1 cellular context compared by ENCODE assay signal in genomic region chr6:80497696-80498486, GRCh38.
A peak's percentile ranks its signal among the peaks of the same experiment; 100 is the strongest.
TF ChIP-seq lines count a peak whose summit lies in the region.

No MANE protein-coding gene starts in this region.

TF ChIP-seq in HepG2, 621 proteins besides CTCF, POLR2A, EP300 and RAD21 (continued from another document):
- TF ChIP-seq ZNF687 (CRISPR knock-in tag; IDR thresholded peaks at IDR 0.05): peak; percentile 17; the same call in 1 of the 2 replicates
